ENCODE assay signal across 15 cellular contexts in genomic region chr1:228308628-228309547, GRCh38.
DNase-seq lines count a peak whose midpoint lies in the region; ATAC-seq and TF ChIP-seq lines count a peak whose summit lies in the region.
"Had no signal": no experiment of that assay in that cellular context is flagged by ENCODE, and none has a peak within 500 bp of the region (broad histone marks: within the 10 kb centered on the region; RNA-seq: fewer than 3 reads in every experiment).

No MANE protein-coding gene starts in this region.

- POLR2A ChIA-PET in AG04450 (lab: Yijun Ruan, JAX), result no interaction called here
- POLR2A ChIA-PET in PC-3 (lab: Charles Lee; ENCODE audit: unreplicated experiment), result no interaction called here
- POLR2A ChIA-PET in CD4-positive, alpha-beta memory T cell (lab: Charles Lee; ENCODE audit: partially characterized antibody), result interaction anchor here (1.0 kb wide), 1 partner anchor 143 kb away, joined by 3 read pairs; the partner anchor contains the start of gene IBA57

- peaks cover 0 to 21% (median 11%) of the 10 kb centered on the region in 8 donors for H3K9me3 Mint-ChIP-seq in CD4-positive, alpha-beta memory T cell

- CTCF ChIA-PET in AG04450 (lab: Charles Lee), result no interaction called here
- CTCF ChIA-PET in PC-3 (lab: Charles Lee), result no interaction called here
- CTCF ChIA-PET in CD4-positive, alpha-beta memory T cell (lab: Charles Lee; ENCODE audit: partially characterized antibody), result no interaction called here

- H3K27ac ChIP-seq in AG04450 (ENCODE audit: low read depth, low read length), result no peak overlapping the region
- no peak overlapping the region for H3K27ac ChIP-seq in PC-3 (ENCODE audit: low read length)
- H3K27ac ChIP-seq in iPS DF 6.9 (ENCODE audit: low read length), result no peak overlapping the region
- H3K27ac ChIP-seq in CD4-positive, alpha-beta memory T cell (ENCODE audit: low read depth, low read length), result no peak overlapping the region
- H3K27ac ChIP-seq: SJSA1 had no signal

- no peak for ATAC-seq in PC-3
- ATAC-seq in HG03571 (IDR thresholded peaks at IDR 0.05; ENCODE audit: unreplicated experiment), result no peak
- ATAC-seq: activated T-cell treated with anti-CD3 and anti-CD28 coated beads, Interleukin-2, amount 50 U/mL, for 4 hours had no signal

- 0 out of 2 replicates have a peak, but pooled peaks have one; percentile 8 for TF ChIP-seq CTCF in AG04450 (IDR thresholded peaks at IDR 0.05; ENCODE audit: low read depth, low read length)
- peak; percentile 13 for TF ChIP-seq CTCF in GM12865 (IDR thresholded peaks at IDR 0.05; ENCODE audit: insufficient read depth, low read depth, low read length, missing control alignments)
- TF ChIP-seq CTCF in PC-3 (conservative IDR thresholded peaks at IDR 0.05; ENCODE audit: low read depth, low read length), result peak; percentile 43; the same call in 1 of the 2 replicates

- no peak overlapping the region for H3K4me2 ChIP-seq in PC-3 (ENCODE audit: low read length)

- WGBS in iPS DF 6.9 (ENCODE audit: insufficient coverage, insufficient read length), result 100% methylated on average over 1 of the region's 11 CpGs

- no peaks in the 10 kb centered on the region for H3K27me3 ChIP-seq in AG04450 (ENCODE audit: control insufficient read depth, insufficient read depth, low read length)
- no peaks in the 10 kb centered on the region for H3K27me3 ChIP-seq in PC-3 (ENCODE audit: low read length)
- H3K27me3 ChIP-seq in iPS DF 6.9 (ENCODE audit: control insufficient read depth, insufficient read depth, low read length), result no peaks in the 10 kb centered on the region
- no peaks in the 10 kb centered on the region for H3K27me3 ChIP-seq in CD4-positive, alpha-beta memory T cell (ENCODE audit: insufficient read depth, low read length)
- H3K27me3 ChIP-seq: SJSA1 had no signal

- H3K4me3 Mint-ChIP-seq in CD4-positive, alpha-beta memory T cell, result no peak overlapping the region
- H3K4me3 Mint-ChIP-seq: activated T-cell treated with anti-CD3 and anti-CD28 coated beads, Interleukin-2, amount 50 U/mL, for 4 hours; nephron had no signal

- peaks cover 0 to 2% (median 0%) of the 10 kb centered on the region in 4 donors for H3K4me1 Mint-ChIP-seq in CD4-positive, alpha-beta memory T cell
- H3K4me1 Mint-ChIP-seq: nephron had no signal

- peaks cover 52% of the 10 kb centered on the region for H3K9me3 ChIP-seq in AG04450 (ENCODE audit: control insufficient read depth, insufficient read depth, low read length)
- no peaks in the 10 kb centered on the region for H3K9me3 ChIP-seq in PC-3 (ENCODE audit: low read length)
- no peaks in the 10 kb centered on the region for H3K9me3 ChIP-seq in iPS DF 6.9 (ENCODE audit: control insufficient read depth, insufficient read depth, low read length)
- peaks cover 0 to 7% of the 10 kb centered on the region in 2 donors for H3K9me3 ChIP-seq in CD4-positive, alpha-beta memory T cell (ENCODE audit: control insufficient read depth in 1 of 2, low read length in 2 of 2)

- no peaks in the 10 kb centered on the region for H3F3A ChIP-seq in PC-3 (ENCODE audit: low read length, unreplicated experiment)

- no peaks in the 10 kb centered on the region for H4K20me1 ChIP-seq in PC-3 (ENCODE audit: low read length)

- no peaks in the 10 kb centered on the region for H3K9me2 ChIP-seq in PC-3 (replicated peaks; ENCODE audit: low read length)

- no peak overlapping the region for H3K9ac ChIP-seq in PC-3 (ENCODE audit: low read length)

- DNase-seq in AG04450 (ENCODE audit: low read depth, low spot score), result no peak
- no peak for DNase-seq in GM12865 (ENCODE audit: low read depth)
- peak; percentile 14 for DNase-seq in PC-3
- DNase-seq in iPS DF 6.9 (ENCODE audit: low read depth, low spot score), result peak; percentile 4
- no peak for DNase-seq in A172 (ENCODE audit: low spot score)
- no peak for DNase-seq in CD4-positive, alpha-beta memory T cell
- no peak for DNase-seq in NOMO-1 (lab: John Stamatoyannopoulos, UW; ENCODE audit: unreplicated experiment in 2 of 2)
- DNase-seq: activated T-cell treated with anti-CD3 and anti-CD28 coated beads, Interleukin-2, amount 50 U/mL, for 4 hours; effector CD8-positive, alpha-beta T cell; foreskin melanocyte; NCI-H1105 treated with DMSO at 0.1 percent for 48 hours; NCI-H524 had no signal

- H3K36me3 Mint-ChIP-seq in CD4-positive, alpha-beta memory T cell, result peaks cover 9 to 16% of the 10 kb centered on the region in 2 donors

- BruUV-seq in PC-3 (replicated peaks; lab: Mats Ljungman, UMichigan), result no TSS peak

- H3K4me1 ChIP-seq in PC-3 (ENCODE audit: insufficient read depth, low read length) (no peaks in the 10 kb centered on the region), iPS DF 6.9 (ENCODE audit: control insufficient read depth, insufficient read depth, low read length) (no peaks in the 10 kb centered on the region)
- no peaks in the 10 kb centered on the region for H3K4me1 ChIP-seq in CD4-positive, alpha-beta memory T cell (ENCODE audit: insufficient read depth, low read length)
- H3K4me1 ChIP-seq: SJSA1 had no signal

- H3K27ac Mint-ChIP-seq in CD4-positive, alpha-beta memory T cell, result no peak overlapping the region
- H3K27ac Mint-ChIP-seq: nephron had no signal

- no peak overlapping the region for H2AFZ ChIP-seq in PC-3 (ENCODE audit: low read length)

- intact Hi-C loops in PC-3 (cut with micrococcal nuclease), result no loop called here
- intact Hi-C loops in CD4-positive, alpha-beta memory T cell (cut with micrococcal nuclease), result no loop called here

- H3K79me2 ChIP-seq in PC-3 (ENCODE audit: low read length), result no peaks in the 10 kb centered on the region

- H3K4me3 ChIP-seq in AG04450 (ENCODE audit: low read depth, low read length), result no peak overlapping the region
- no peak overlapping the region for H3K4me3 ChIP-seq in GM12865 (ENCODE audit: low read depth, low read length)
- no peak overlapping the region for H3K4me3 ChIP-seq in PC-3 (ENCODE audit: low read length)
- H3K4me3 ChIP-seq in iPS DF 6.9 (ENCODE audit: low read length), result no peak overlapping the region
- no peak overlapping the region for H3K4me3 ChIP-seq in CD4-positive, alpha-beta memory T cell (ENCODE audit: low read length in 2 of 2)
- H3K4me3 ChIP-seq: SJSA1 had no signal

- H3K27me3 Mint-ChIP-seq in CD4-positive, alpha-beta memory T cell, result no peaks in the 10 kb centered on the region

- no peaks in the 10 kb centered on the region for H3K36me3 ChIP-seq in PC-3 (ENCODE audit: low read depth, low read length)
- H3K36me3 ChIP-seq in iPS DF 6.9 (ENCODE audit: control insufficient read depth, insufficient read depth, low read length), result no peaks in the 10 kb centered on the region
- no peaks in the 10 kb centered on the region for H3K36me3 ChIP-seq in CD4-positive, alpha-beta memory T cell (ENCODE audit: insufficient read depth, low read length)
- H3K36me3 ChIP-seq: SJSA1 had no signal

Comparison
In these comparisons a context has a peak if more than half of its experiments do, and no peak if none do; other contexts are left out.
1. DNase-seq: peak in PC-3 (single experiment) and iPS DF 6.9 (single experiment); none in AG04450 (single experiment), GM12865 (single experiment), A172 (single experiment), CD4-positive, alpha-beta memory T cell (0 of 5) and NOMO-1 (0 of 2).
2. Peak in every context shown above with its lines, with median percentiles within 50 percentile points of each other: CTCF ChIP-seq.